ENCODE assay signal across 8 cellular contexts in the genomic region with DNA sequence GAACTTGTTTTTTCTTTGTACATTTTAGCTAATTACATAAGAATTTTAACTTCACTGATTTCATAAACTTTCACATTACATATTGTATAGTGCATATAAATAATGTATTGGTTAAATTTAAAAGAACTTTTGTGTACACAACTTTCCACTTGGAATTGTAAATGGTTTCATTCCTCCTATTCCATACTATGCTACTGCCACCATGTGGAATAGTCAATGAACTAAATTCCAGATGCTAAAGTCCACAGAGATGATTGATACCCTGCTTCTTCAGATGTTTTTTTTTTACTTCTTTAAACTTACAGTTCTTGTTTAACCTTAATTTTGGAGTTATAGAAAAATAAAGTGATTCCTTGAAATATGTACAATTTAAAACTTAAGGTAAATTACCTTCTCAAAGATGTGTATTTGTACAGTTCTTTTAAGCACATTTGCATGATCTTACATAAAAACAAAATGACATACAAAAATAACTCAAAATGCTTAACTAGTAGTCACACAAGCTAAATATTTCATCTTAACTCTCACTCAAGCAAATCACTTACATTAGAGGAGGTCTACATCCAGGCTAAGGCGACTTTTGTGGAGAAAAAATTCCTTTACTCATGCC.
DNase-seq lines count a peak whose midpoint lies in the region; ATAC-seq, FAIRE-seq and TF ChIP-seq lines count a peak whose summit lies in the region.

No MANE protein-coding gene starts in this region.

- no peak for TF ChIP-seq EP300 in HepG2 (IDR thresholded peaks at IDR 0.05; ENCODE audit: low read depth in 2 of 2, low read length in 2 of 2)
- TF ChIP-seq EP300 in HepG2 (CRISPR knock-in tag; IDR thresholded peaks at IDR 0.05; ENCODE audit: borderline replicate concordance): no peak

- CTCF ChIA-PET in HepG2 (lab: Yijun Ruan, JAX; ENCODE audit: low intra/inter-chr PET ratio, low total read pairs): interaction anchor here (1.8 to 1.9 kb wide), 2 partner anchors 518 to 535 kb away, joined by 6 to 7 read pairs; no protein-coding TSS in a partner anchor

- H3K9me3 ChIP-seq in astrocyte (ENCODE audit: insufficient read depth, low read depth, low read length) (no peaks in the 10 kb centered on the region), HepG2 (ENCODE audit: low read length) (no peaks in the 10 kb centered on the region)

- TF ChIP-seq POLR2A in HepG2 (IDR thresholded peaks at IDR 0.05; ENCODE audit: insufficient read depth in 1 of 2, low read depth in 2 of 2, low read length in 2 of 2): no peak

- no TSS peak for BruUV-seq in HepG2 (replicated peaks; lab: Mats Ljungman, UMichigan)

- H3K36me3 ChIP-seq in astrocyte (ENCODE audit: insufficient read depth, low read length): no peaks in the 10 kb centered on the region
- H3K36me3 ChIP-seq in HepG2 (replicated peaks in 1 of 2; ENCODE audit: control insufficient read depth in 1 of 2, insufficient read depth in 2 of 2, low read length in 2 of 2): no peaks in the 10 kb centered on the region

- H3K4me2 ChIP-seq in astrocyte (ENCODE audit: low read length) (no peak overlapping the region), HepG2 (ENCODE audit: low read depth, low read length) (no peak overlapping the region)

- no peaks in the 10 kb centered on the region for H3K27me3 ChIP-seq in astrocyte (ENCODE audit: insufficient read depth, low read length)
- H3K27me3 ChIP-seq in HepG2 (ENCODE audit: control insufficient read depth in 1 of 2, insufficient read depth in 2 of 2, low read length in 2 of 2): no peaks in the 10 kb centered on the region

- no peaks in the 10 kb centered on the region for H3K4me1 ChIP-seq in astrocyte (ENCODE audit: insufficient read depth, low read length)
- no peaks in the 10 kb centered on the region for H3K4me1 ChIP-seq in HepG2 (ENCODE audit: insufficient read depth, low read length)

- no peaks in the 10 kb centered on the region for H3K4me1 Mint-ChIP-seq in astrocyte (ENCODE audit: low read depth, unreplicated experiment)

- intact Hi-C loops in HepG2 (cut with micrococcal nuclease; ENCODE audit: unreplicated experiment) (loop anchor here (1.0 to 5.0 kb wide), 2 partner anchors 518 to 535 kb away; no protein-coding TSS in a partner anchor), Right ventricle myocardium superior (cut with DNase I) (loop anchor here (5.0 kb wide), 1 partner anchor 520 kb away; no protein-coding TSS in a partner anchor)

- ATAC-seq in HepG2: peak; percentile 57; the same call in 1 of the 3 replicates
- ATAC-seq in HG02938 (IDR thresholded peaks at IDR 0.05; ENCODE audit: unreplicated experiment): no peak
- ATAC-seq in Right ventricle myocardium superior (ENCODE audit: poor library complexity): no peak
- no peak for ATAC-seq in HG03571 (IDR thresholded peaks at IDR 0.05; ENCODE audit: unreplicated experiment)

- no peak overlapping the region for H3K4me3 Mint-ChIP-seq in astrocyte (ENCODE audit: unreplicated experiment)

- H4K20me1 ChIP-seq in astrocyte (ENCODE audit: insufficient read depth, low read length): no peaks in the 10 kb centered on the region
- H4K20me1 ChIP-seq in HepG2 (ENCODE audit: insufficient read depth, low read length): no peaks in the 10 kb centered on the region

- in situ Hi-C loops in HepG2 (cut with HindIII; ENCODE audit: extremely low pct_ligation_motif_present, low pct_unique_long_range_greater_than_20kb): no loop called here

- H2AFZ ChIP-seq in astrocyte (ENCODE audit: low read depth, low read length): no peak overlapping the region
- no peak overlapping the region for H2AFZ ChIP-seq in HepG2 (ENCODE audit: low read length)

- H3K36me3 Mint-ChIP-seq in astrocyte (ENCODE audit: low read depth, unreplicated experiment): no peaks in the 10 kb centered on the region

- TF ChIP-seq CTCF in astrocyte (IDR thresholded peaks at IDR 0.05; ENCODE audit: insufficient read depth, low read depth, low read length): peak; percentile 50
- peak; percentile 51 for TF ChIP-seq CTCF in HepG2 (CRISPR knock-in tag; IDR thresholded peaks at IDR 0.05)

- H3K27ac ChIP-seq in astrocyte (ENCODE audit: low read depth, low read length) (no peak overlapping the region), HepG2 (ENCODE audit: extremely low read length, insufficient read depth, low read length) (no peak overlapping the region)

- no peak for FAIRE-seq in HTR-8/SVneo (lab: Jason Lieb, UNC)
- peak; percentile 9 for FAIRE-seq in astrocyte (lab: Jason Lieb, UNC)
- FAIRE-seq in HepG2 (lab: Jason Lieb, UNC): no peak

- H3K9ac ChIP-seq in astrocyte (ENCODE audit: low read length) (no peak overlapping the region), HepG2 (ENCODE audit: insufficient read depth, low read depth, low read length) (no peak overlapping the region)

- WGBS in HepG2 (ENCODE audit: low lambda C conversion rate): 5% methylated on average over 1 of the region's 1 CpG

- H3K4me3 ChIP-seq in astrocyte (ENCODE audit: insufficient read depth, low read depth, low read length) (no peak overlapping the region), HepG2 (replicated peaks in 1 of 3; ENCODE audit: insufficient read depth in 1 of 3, low read depth in 2 of 3, low read length in 3 of 3) (no peak overlapping the region)

- H3K79me2 ChIP-seq in astrocyte (ENCODE audit: insufficient read depth, low read length): no peaks in the 10 kb centered on the region
- H3K79me2 ChIP-seq in HepG2 (ENCODE audit: insufficient read depth, low read length): no peaks in the 10 kb centered on the region

- no peaks in the 10 kb centered on the region for H3K9me3 Mint-ChIP-seq in astrocyte (ENCODE audit: unreplicated experiment)

- POLR2A ChIA-PET in HepG2 (lab: Yijun Ruan, JAX): no interaction called here

- DNase-seq in CD1c-positive myeloid dendritic cell (ENCODE audit: extremely low spot score): peak; percentile 16
- DNase-seq in HTR-8/SVneo (ENCODE audit: insufficient read length, low spot score): peak; percentile 6
- peak; percentile 22 for DNase-seq in astrocyte (ENCODE audit: low read depth)
- peak; percentile 9 for DNase-seq in HepG2 (ENCODE audit: low spot score)
- no peak for DNase-seq in activated CD4-positive, CD25-positive, alpha-beta regulatory T cell treated with anti-CD3 and anti-CD28 coated beads, Interleukin-2, amount 50 U/mL, for 72 hours
- DNase-seq in Right ventricle myocardium superior: no peak

- no peak for TF ChIP-seq RAD21 in HepG2 (CRISPR knock-in tag; IDR thresholded peaks at IDR 0.05)

- no peaks in the 10 kb centered on the region for H3K27me3 Mint-ChIP-seq in astrocyte (ENCODE audit: low read depth, unreplicated experiment)

- H3K27ac Mint-ChIP-seq in astrocyte (ENCODE audit: unreplicated experiment): no peak overlapping the region

TF ChIP-seq in HepG2, 621 proteins besides CTCF, POLR2A, EP300 and RAD21:
- TF ChIP-seq TEAD3 (CRISPR knock-in tag; optimal IDR thresholded peaks at IDR 0.05; ENCODE audit: borderline replicate concordance): no peak
- TF ChIP-seq SMC3 (IDR thresholded peaks at IDR 0.05; ENCODE audit: low read length): peak; percentile 35; the same call in 1 of the 2 replicates
- TF ChIP-seq STAG1 (CRISPR knock-in tag; IDR thresholded peaks at IDR 0.05): peak; percentile 64

Comparison
In these comparisons a context has a peak if more than half of its experiments do, and no peak if none do; other contexts are left out.
1. DNase-seq: peak in CD1c-positive myeloid dendritic cell (single experiment), HTR-8/SVneo (single experiment), astrocyte (single experiment) and HepG2 (single experiment); none in activated CD4-positive, CD25-positive, alpha-beta regulatory T cell treated with anti-CD3 and anti-CD28 coated beads, Interleukin-2, amount 50 U/mL, for 72 hours (single experiment) and Right ventricle myocardium superior (single experiment).